In the genomic region with DNA sequence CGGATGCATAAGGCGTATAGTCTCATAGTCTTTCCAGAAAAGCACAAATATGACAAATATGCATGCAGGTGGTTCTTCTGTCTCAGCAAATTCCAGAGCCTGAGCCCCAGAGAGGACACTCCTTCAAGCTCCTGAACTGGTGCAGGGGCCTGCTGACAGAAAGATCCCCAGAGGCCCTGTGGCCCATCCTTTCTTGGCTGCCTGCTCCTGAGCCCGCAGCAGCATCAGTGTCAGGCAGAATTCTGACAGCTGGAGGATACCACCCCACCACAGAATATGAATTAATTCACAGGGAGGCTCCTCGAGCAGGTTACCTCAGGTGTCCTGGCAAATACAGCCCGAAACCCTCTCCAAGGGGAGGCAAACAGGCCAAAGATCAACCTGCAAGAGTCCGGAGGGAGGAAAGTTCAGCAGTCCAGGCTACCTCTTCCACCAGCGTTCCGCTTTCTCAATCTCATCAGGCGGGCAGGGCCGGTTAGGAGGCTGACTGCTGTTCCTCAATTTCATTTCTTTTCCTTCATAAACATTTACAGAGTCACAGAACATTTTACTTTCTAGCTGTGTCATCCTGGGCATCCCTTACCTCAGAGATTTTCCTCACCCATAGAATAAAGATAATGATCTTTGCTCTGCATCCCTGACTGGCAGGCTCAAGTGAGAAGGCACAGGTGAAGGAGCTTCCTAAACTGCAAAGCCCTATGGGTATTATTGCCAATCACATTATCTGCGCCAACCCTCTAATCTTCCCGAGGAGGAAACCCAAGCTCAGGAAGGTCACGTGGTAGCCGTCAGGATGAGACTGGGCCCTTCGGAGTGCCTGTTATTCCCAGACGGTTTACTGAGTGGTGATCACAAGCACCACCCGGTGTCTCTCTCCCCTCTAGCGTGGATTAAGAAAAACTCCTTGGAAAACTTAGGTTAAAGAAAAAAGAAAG, we compare ENCODE assay signal across 8 cellular contexts. TPM values are rescaled to one million over a fixed set of nuclear protein-coding genes. Genes with fewer than 3 reads are reported as not detected.
DNase-seq lines count a peak whose midpoint lies in the region; ATAC-seq and TF ChIP-seq lines count a peak whose summit lies in the region.

No MANE protein-coding gene starts in this region.

- no peaks in the 10 kb centered on the region for H3K36me3 ChIP-seq in testis (ENCODE audit: low read depth, missing control alignments)

- H3K27ac ChIP-seq in C4-2B (peak overlapping the region; percentile 85), layer of hippocampus (ENCODE audit: low read depth, low read length) (peak overlapping the region; percentile 97), testis (peak overlapping the region; percentile 93 to 97)

- DNase-seq in Jurkat, Clone E6-1 (ENCODE audit: low read depth, low spot score) = no peak
- no peak for DNase-seq in astrocyte of the cerebellum (ENCODE audit: low read depth)
- peak; percentile 57 for DNase-seq in testis
- no peak for DNase-seq in effector CD4-positive, alpha-beta T cell
- no peak for DNase-seq in stimulated activated CD4-positive, alpha-beta T cell treated with anti-CD3 and anti-CD28 coated beads, Interleukin-4, amount 100 ng/mL, for 4 hours

- H3K4me1 ChIP-seq in testis = peaks cover 24% of the 10 kb centered on the region

- peak overlapping the region; percentile 88 for H3K4me3 ChIP-seq in Jurkat, Clone E6-1 (ENCODE audit: low read length)
- H3K4me3 ChIP-seq in astrocyte of the cerebellum (ENCODE audit: low read depth, low read length) (peak overlapping the region; percentile 73), testis (peak overlapping the region; percentile 79 to 99)

- TF ChIP-seq CTCF in C4-2B (conservative IDR thresholded peaks at IDR 0.05) (no peak), astrocyte of the cerebellum (IDR thresholded peaks at IDR 0.05; ENCODE audit: low read depth, low read length, missing control alignments) (no peak), testis (IDR thresholded peaks at IDR 0.05) (no peak)

- in situ Hi-C loops in astrocyte of the cerebellum (cut with HindIII; ENCODE audit: low sequenced_read_pairs) = no loop called here

- TF ChIP-seq POLR2A in testis (IDR thresholded peaks at IDR 0.05) = no peak

- H3K27me3 ChIP-seq in layer of hippocampus (ENCODE audit: control insufficient read depth, insufficient read depth, low read length) = no peaks in the 10 kb centered on the region
- no peaks in the 10 kb centered on the region for H3K27me3 ChIP-seq in testis

- WGBS in testis, 2 donors = 21 to 35% methylated on average over 18 of the region's 18 CpGs

- no peaks in the 10 kb centered on the region for H3K9me3 ChIP-seq in testis

- intact Hi-C loops in testis (cut with DNase I; ENCODE audit: low total_unique reads) = loop anchor here (10.0 kb wide), 1 partner anchor 282 kb away; no protein-coding TSS in a partner anchor

- no peak for ATAC-seq in GM18861 (IDR thresholded peaks at IDR 0.05; ENCODE audit: unreplicated experiment)

RNA-seq across cellular contexts. Expression of a gene that starts 1.4 kb away (rescaled TPM):
- 25.7 TPM for polyA plus RNA-seq in Jurkat, Clone E6-1 (2012; ENCODE audit: insufficient read depth, insufficient read length)
- total RNA-seq in testis = 10 to 100 TPM; 50.3 to 57.6 TPM
- polyA plus RNA-seq in testis (ENCODE audit: insufficient read depth, low read depth, low replicate concordance) = 52.4 TPM
